In the genomic region with DNA sequence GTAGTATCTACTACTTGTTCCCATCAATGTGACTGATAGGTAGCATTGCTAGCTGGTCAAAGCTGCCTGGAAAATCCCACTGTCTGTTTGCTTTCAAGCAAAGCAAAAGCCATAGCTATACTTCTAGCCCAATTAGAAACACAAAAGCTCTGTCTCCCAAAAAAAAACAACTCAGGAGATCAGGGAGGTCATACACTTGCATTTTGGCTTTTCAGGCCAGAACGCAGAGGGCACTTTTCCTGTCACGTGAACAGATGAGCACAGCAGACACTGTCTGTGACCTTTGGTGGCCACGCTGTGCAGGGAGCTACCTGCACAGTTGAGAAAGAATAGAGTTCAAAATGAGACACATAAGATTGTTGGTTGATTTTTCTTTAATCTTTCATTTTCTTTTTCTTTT, we compare ENCODE assay signal across 17 cellular contexts.
DNase-seq lines count a peak whose midpoint lies in the region; ATAC-seq and TF ChIP-seq lines count a peak whose summit lies in the region.
"Had no signal": no experiment of that assay in that cellular context is flagged by ENCODE, and none has a peak within 500 bp of the region (broad histone marks: within the 10 kb centered on the region; RNA-seq: fewer than 3 reads in every experiment).

No MANE protein-coding gene starts in this region.

- 15% methylated on average over 3 of the region's 3 CpGs for WGBS in right lobe of liver (ENCODE audit: insufficient coverage, low coverage, low lambda C conversion rate, missing lambda C conversion rate)
- WGBS in tibial nerve, 2 donors, result 42 to 46% methylated on average over 3 of the region's 3 CpGs

- peaks cover 28% of the 10 kb centered on the region for H3K4me1 ChIP-seq in HAP-1
- peaks cover 0 to 18% (median 8%) of the 10 kb centered on the region in 4 donors for H3K4me1 ChIP-seq in right lobe of liver
- H3K4me1 ChIP-seq in tibial nerve, result peaks cover 0 to 3% (median 0%) of the 10 kb centered on the region in 4 donors

- H3K27me3 ChIP-seq in HAP-1 (ENCODE audit: low read depth) (no peaks in the 10 kb centered on the region), right lobe of liver (no peaks in the 10 kb centered on the region), tibial nerve (no peaks in the 10 kb centered on the region)

- CTCF ChIA-PET in WTC11 (lab: Charles Lee), result interaction anchor here (1.0 to 1.2 kb wide), 2 partner anchors 9 to 31 kb away, joined by 3 to 4 read pairs; no protein-coding TSS in a partner anchor

- H3K27ac ChIP-seq in right lobe of liver (peak overlapping the region in 2 of 3 donors; percentile 39 to 51), tibial nerve (no peak overlapping the region)
- H3K27ac ChIP-seq: GM23248, HL-60, KMS-11, PC-9 had no signal

- H3K4me1 Mint-ChIP-seq in WTC11, result peaks cover 30% of the 10 kb centered on the region
- H3K4me1 Mint-ChIP-seq in activated T-cell treated with anti-CD3 and anti-CD28 coated beads, Interleukin-2, amount 50 U/mL, for 72 hours (ENCODE audit: low read depth), result no peaks in the 10 kb centered on the region
- H3K4me1 Mint-ChIP-seq: CD4-positive, CD25-positive, alpha-beta regulatory T cell had no signal

- no peak overlapping the region for H3K4me3 ChIP-seq in HAP-1
- no peak overlapping the region for H3K4me3 ChIP-seq in right lobe of liver
- no peak overlapping the region for H3K4me3 ChIP-seq in tibial nerve
- H3K4me3 ChIP-seq: GM23248, PC-9 had no signal

- ATAC-seq in WTC11 (peak; percentile 85), right lobe of liver (peak; percentile 94 to 98 (median 95)), GM19397 (IDR thresholded peaks at IDR 0.05; ENCODE audit: unreplicated experiment) (no peak)
- no peak for ATAC-seq in activated T-cell treated with anti-CD3 and anti-CD28 coated beads, Interleukin-2, amount 50 U/mL, for 72 hours (replicated peaks in 1 of 2)

- POLR2A ChIA-PET in WTC11 (lab: Charles Lee), result no interaction called here

- H3K4me3 Mint-ChIP-seq in WTC11, result no peak overlapping the region
- no peak overlapping the region for H3K4me3 Mint-ChIP-seq in activated T-cell treated with anti-CD3 and anti-CD28 coated beads, Interleukin-2, amount 50 U/mL, for 72 hours
- H3K4me3 Mint-ChIP-seq: CD4-positive, CD25-positive, alpha-beta regulatory T cell had no signal

- no peaks in the 10 kb centered on the region for H3K9me3 ChIP-seq in HAP-1
- no peaks in the 10 kb centered on the region for H3K9me3 ChIP-seq in right lobe of liver
- H3K9me3 ChIP-seq in tibial nerve, result no peaks in the 10 kb centered on the region
- H3K9me3 ChIP-seq: SK-N-SH had no signal

- peak overlapping the region; percentile 42 for H3K27ac Mint-ChIP-seq in WTC11
- no peak overlapping the region for H3K27ac Mint-ChIP-seq in activated T-cell treated with anti-CD3 and anti-CD28 coated beads, Interleukin-2, amount 50 U/mL, for 72 hours
- H3K27ac Mint-ChIP-seq: CD4-positive, CD25-positive, alpha-beta regulatory T cell had no signal

- H3K27me3 Mint-ChIP-seq in WTC11 (ENCODE audit: low read depth), result no peaks in the 10 kb centered on the region
- no peaks in the 10 kb centered on the region for H3K27me3 Mint-ChIP-seq in activated T-cell treated with anti-CD3 and anti-CD28 coated beads, Interleukin-2, amount 50 U/mL, for 72 hours (ENCODE audit: low read depth)
- H3K27me3 Mint-ChIP-seq: CD4-positive, CD25-positive, alpha-beta regulatory T cell had no signal

- no peaks in the 10 kb centered on the region for H3K9me3 Mint-ChIP-seq in WTC11
- peaks cover 4 to 11% of the 10 kb centered on the region in 2 donors for H3K9me3 Mint-ChIP-seq in activated T-cell treated with anti-CD3 and anti-CD28 coated beads, Interleukin-2, amount 50 U/mL, for 72 hours

- TF ChIP-seq POLR2A in right lobe of liver (IDR thresholded peaks at IDR 0.05) (no peak), tibial nerve (IDR thresholded peaks at IDR 0.05) (no peak)

- no peak for TF ChIP-seq EP300 in tibial nerve (IDR thresholded peaks at IDR 0.05)

- H3K36me3 ChIP-seq in HAP-1 (replicated peaks) (0 out of 2 replicates have a peak, but pooled peaks cover 3% of the 10 kb centered on the region), right lobe of liver (no peaks in the 10 kb centered on the region), tibial nerve (no peaks in the 10 kb centered on the region)

- H3K36me3 Mint-ChIP-seq in WTC11, result no peaks in the 10 kb centered on the region
- no peaks in the 10 kb centered on the region for H3K36me3 Mint-ChIP-seq in activated T-cell treated with anti-CD3 and anti-CD28 coated beads, Interleukin-2, amount 50 U/mL, for 72 hours (ENCODE audit: insufficient read depth in 2 of 2)
- H3K36me3 Mint-ChIP-seq: CD4-positive, CD25-positive, alpha-beta regulatory T cell had no signal

- intact Hi-C loops in right lobe of liver (cut with DNase I), result loop anchor here in 1 of 2 donors (10.0 kb wide), 1 partner anchor 332 kb away; no protein-coding TSS in a partner anchor

- in situ Hi-C loops in HAP-1 (cut with MboI; ENCODE audit: low sequenced_read_pairs), result loop anchor here (10.0 kb wide), 1 partner anchor 192 kb away; no protein-coding TSS in a partner anchor

- TF ChIP-seq CTCF in WTC11 (IDR thresholded peaks at IDR 0.05), result no peak
- TF ChIP-seq CTCF in right lobe of liver (IDR thresholded peaks at IDR 0.05), result no peak
- TF ChIP-seq CTCF in tibial nerve (IDR thresholded peaks at IDR 0.05), result no peak

- DNase-seq in HAP-1 (ENCODE audit: low spot score in 2 of 2) (peak; percentile 65 to 81), WTC11 (ENCODE audit: low spot score) (no peak), right lobe of liver (peak; percentile 68 to 88 (median 87)), HuH-7.5 (ENCODE audit: low spot score) (no peak), tibial nerve (ENCODE audit: low spot score in 2 of 2) (no peak)
- DNase-seq in activated T-cell treated with anti-CD3 and anti-CD28 coated beads, Interleukin-2, amount 50 U/mL, for 72 hours, result no peak
- DNase-seq: CD4-positive, CD25-positive, alpha-beta regulatory T cell; DMS79; NCI-H2029 treated with DMSO at 0.1 percent for 48 hours; NCI-H446; PC-9; SIG-M5; SK-N-SH had no signal

TF ChIP-seq in WTC11, 78 proteins besides CTCF, POLR2A, EP300 and RAD21:
- TF ChIP-seq NR3C1 (CRISPR knock-in tag; conservative IDR thresholded peaks at IDR 0.05; ENCODE audit: low read depth) (no peak), ZNF317 (CRISPR knock-in tag; IDR thresholded peaks at IDR 0.05; ENCODE audit: borderline replicate concordance, low read depth) (no peak), HMGA2 (CRISPR knock-in tag; IDR thresholded peaks at IDR 0.05) (no peak), PRRX2 (CRISPR knock-in tag; IDR thresholded peaks at IDR 0.05) (no peak), ETV6 (CRISPR knock-in tag; IDR thresholded peaks at IDR 0.05) (no peak)
- TF ChIP-seq, protein P1, sequence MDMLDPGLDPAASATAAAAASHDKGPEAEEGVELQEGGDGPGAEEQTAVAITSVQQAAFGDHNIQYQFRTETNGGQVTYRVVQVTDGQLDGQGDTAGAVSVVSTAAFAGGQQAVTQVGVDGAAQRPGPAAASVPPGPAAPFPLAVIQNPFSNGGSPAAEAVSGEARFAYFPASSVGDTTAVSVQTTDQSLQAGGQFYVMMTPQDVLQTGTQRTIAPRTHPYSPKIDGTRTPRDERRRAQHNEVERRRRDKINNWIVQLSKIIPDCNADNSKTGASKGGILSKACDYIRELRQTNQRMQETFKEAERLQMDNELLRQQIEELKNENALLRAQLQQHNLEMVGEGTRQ (CRISPR knock-in tag; IDR thresholded peaks at IDR 0.05), result peak; percentile 89
- TF ChIP-seq, protein P2, sequence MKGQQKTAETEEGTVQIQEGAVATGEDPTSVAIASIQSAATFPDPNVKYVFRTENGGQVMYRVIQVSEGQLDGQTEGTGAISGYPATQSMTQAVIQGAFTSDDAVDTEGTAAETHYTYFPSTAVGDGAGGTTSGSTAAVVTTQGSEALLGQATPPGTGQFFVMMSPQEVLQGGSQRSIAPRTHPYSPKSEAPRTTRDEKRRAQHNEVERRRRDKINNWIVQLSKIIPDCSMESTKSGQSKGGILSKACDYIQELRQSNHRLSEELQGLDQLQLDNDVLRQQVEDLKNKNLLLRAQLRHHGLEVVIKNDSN (CRISPR knock-in tag; IDR thresholded peaks at IDR 0.05), result peak; percentile 78

Comparison
In these comparisons a context has a peak if more than half of its experiments do, and no peak if none do; other contexts are left out.
1. DNase-seq: peak in HAP-1 (2 of 2) and right lobe of liver (3 of 3); none in WTC11 (single experiment), HuH-7.5 (single experiment), tibial nerve (0 of 2) and activated T-cell treated with anti-CD3 and anti-CD28 coated beads, Interleukin-2, amount 50 U/mL, for 72 hours (0 of 2).
2. ATAC-seq: peak in WTC11 (single experiment) and right lobe of liver (4 of 4); none in GM19397 (single experiment) and activated T-cell treated with anti-CD3 and anti-CD28 coated beads, Interleukin-2, amount 50 U/mL, for 72 hours (0 of 2).
3. H3K27ac ChIP-seq: peak in right lobe of liver (2 of 3); none in tibial nerve (0 of 4).